ENCODE assay signal across 8 cellular contexts in genomic region chr1:156860113-156860638, GRCh38. TPM values are rescaled to one million over a fixed set of nuclear protein-coding genes. Genes with fewer than 3 reads are reported as not detected.
A peak's percentile ranks its signal among the peaks of the same experiment; 100 is the strongest.
DNase-seq lines count a peak whose midpoint lies in the region; ATAC-seq, FAIRE-seq and TF ChIP-seq lines count a peak whose summit lies in the region.

No MANE protein-coding gene starts in this region.

- TF ChIP-seq CTCF in epithelial cell of proximal tubule (conservative IDR thresholded peaks at IDR 0.05; ENCODE audit: low read depth, low read length) = peak; percentile 76

- ATAC-seq in stimulated activated naive CD8-positive, alpha-beta T cell treated with anti-CD3 and anti-CD28 coated beads, Interleukin-15, Interleukin-2, amounts not matched to agents 100 U/mL and 50 U/mL, for 24 hours = peak; percentile 47
- no peak for ATAC-seq in HG02623 (IDR thresholded peaks at IDR 0.05; ENCODE audit: unreplicated experiment)

- FAIRE-seq in GM18507 (lab: Jason Lieb, UNC) = no peak

- H3K27me3 ChIP-seq in muscle layer of duodenum (ENCODE audit: low read depth, low read length) = peaks cover 63% of the 10 kb centered on the region

- no peak overlapping the region for H3K27ac ChIP-seq in muscle layer of duodenum (ENCODE audit: low read length)

- DNase-seq in ACHN (peak; percentile 57), GM18507 (ENCODE audit: extremely low spot score, insufficient read length, low read depth) (peak; percentile 72), NCI-H226 (peak; percentile 23), epithelial cell of proximal tubule (ENCODE audit: low read depth) (no peak)
- DNase-seq in activated CD8-positive, alpha-beta memory T cell treated with anti-CD3 and anti-CD28 coated beads, Interleukin-2, amount 50 U/mL, for 4 hours = peak; percentile 72
- DNase-seq in stimulated activated naive CD8-positive, alpha-beta T cell treated with anti-CD3 and anti-CD28 coated beads, Interleukin-15, Interleukin-2, amounts not matched to agents 100 U/mL and 50 U/mL, for 24 hours = peak; percentile 76

- peak overlapping the region; percentile 3 for H3K4me3 ChIP-seq in epithelial cell of proximal tubule (ENCODE audit: low read depth, low read length)
- peak overlapping the region; percentile 53 to 56 for H3K4me3 ChIP-seq in muscle layer of duodenum (ENCODE audit: low read depth in 1 of 2, low read length in 2 of 2)

- in situ Hi-C loops in ACHN (cut with HindIII; ENCODE audit: low pct_ligation_motif_present, low pct_unique_long_range_greater_than_20kb, low sequenced_read_pairs) = no loop called here

- no peaks in the 10 kb centered on the region for H3K36me3 ChIP-seq in muscle layer of duodenum (ENCODE audit: control insufficient read depth in 1 of 2, insufficient read depth in 2 of 2, low read length in 2 of 2)

- peaks cover 4 to 29% of the 10 kb centered on the region in 2 donors for H3K4me1 ChIP-seq in muscle layer of duodenum (ENCODE audit: control insufficient read depth in 1 of 2, insufficient read depth in 2 of 2, low read length in 2 of 2)

- H3K9me3 ChIP-seq in muscle layer of duodenum (ENCODE audit: control insufficient read depth in 1 of 2, low read length in 2 of 2) = no peaks in the 10 kb centered on the region

RNA-seq across cellular contexts. Expression of gene NTRK1, which starts 0.5 kb away (rescaled TPM):
- total RNA-seq in epithelial cell of proximal tubule = not detected in 2 replicates

RNA-seq across cellular contexts. Expression of gene INSRR, which starts 1.3 kb away (rescaled TPM):
- total RNA-seq in epithelial cell of proximal tubule = not detected in 2 replicates

RNA-seq across cellular contexts. Expression of gene PEAR1, which starts 33.3 kb away (rescaled TPM):
- 19.0 and 20.8 TPM in 2 replicates for total RNA-seq in epithelial cell of proximal tubule

RNA-seq across cellular contexts. Expression of gene SH2D2A, which starts 43.5 kb away (rescaled TPM):
- 2.0 and 3.5 TPM in 2 replicates for total RNA-seq in epithelial cell of proximal tubule
